13 cellular contexts compared by ENCODE assay signal in genomic region chr1:53992085-53992874, GRCh38. TPM values are rescaled to one million over a fixed set of nuclear protein-coding genes. Genes with fewer than 3 reads are reported as not detected.
A peak's percentile ranks its signal among the peaks of the same experiment; 100 is the strongest.
DNase-seq lines count a peak whose midpoint lies in the region; ATAC-seq, FAIRE-seq and TF ChIP-seq lines count a peak whose summit lies in the region.
"Had no signal": no experiment of that assay in that cellular context is flagged by ENCODE, and none has a peak within 500 bp of the region (broad histone marks: within the 10 kb centered on the region; RNA-seq: fewer than 3 reads in every experiment).

No MANE protein-coding gene starts in this region.

- H3K79me2 ChIP-seq in mammary epithelial cell (ENCODE audit: insufficient read depth, low read length) = no peaks in the 10 kb centered on the region
- no peaks in the 10 kb centered on the region for H3K79me2 ChIP-seq in HepG2 (ENCODE audit: insufficient read depth, low read length)

- TF ChIP-seq CTCF in BE2C (IDR thresholded peaks at IDR 0.05; ENCODE audit: low read depth, low read length) (peak; percentile 42), GM13977 (IDR thresholded peaks at IDR 0.05; ENCODE audit: extremely low read depth, insufficient read depth, missing control alignments) (peak; percentile 35), mammary epithelial cell (conservative IDR thresholded peaks at IDR 0.05 in 1 of 2, IDR thresholded peaks at IDR 0.05 in 1 of 2; ENCODE audit: extremely low read depth in 1 of 2, insufficient read depth in 1 of 2, low read depth in 1 of 2, low read length in 2 of 2) (peak; percentile 32 to 64), HepG2 (CRISPR knock-in tag; IDR thresholded peaks at IDR 0.05) (peak; percentile 93)

- CTCF ChIA-PET in mammary epithelial cell (lab: Charles Lee; ENCODE audit: low non-redundant PET) = interaction anchor here (0.6 to 0.9 kb wide), 2 partner anchors 40 to 90 kb away, joined by 4 to 7 read pairs; no protein-coding TSS in a partner anchor
- CTCF ChIA-PET in HepG2 (lab: Yijun Ruan, JAX; ENCODE audit: low intra/inter-chr PET ratio, low total read pairs) = interaction anchor here (1.6 to 1.8 kb wide), 2 partner anchors 78 to 89 kb away, joined by 6 to 12 read pairs; no protein-coding TSS in a partner anchor

- no TSS peak for BruUV-seq in mammary epithelial cell (replicated peaks; lab: Mats Ljungman, UMichigan)
- no TSS peak for BruUV-seq in HepG2 (replicated peaks; lab: Mats Ljungman, UMichigan)

- WGBS in mammary epithelial cell (ENCODE audit: low coverage, missing lambda C conversion rate) = 19% methylated on average over 2 of the region's 4 CpGs
- 37% methylated on average over 3 of the region's 4 CpGs for WGBS in HepG2 (ENCODE audit: low lambda C conversion rate)

- no peak overlapping the region for H3K9ac ChIP-seq in mammary epithelial cell (ENCODE audit: insufficient read depth, low read length)
- H3K9ac ChIP-seq in HepG2 (ENCODE audit: insufficient read depth, low read depth, low read length) = no peak overlapping the region

- H3K27ac ChIP-seq in mammary epithelial cell (ENCODE audit: insufficient read depth, low read depth, low read length) = no peak overlapping the region
- no peak overlapping the region for H3K27ac ChIP-seq in HepG2 (ENCODE audit: extremely low read length, insufficient read depth, low read length)

- peak; percentile 87 for TF ChIP-seq RAD21 in HepG2 (CRISPR knock-in tag; IDR thresholded peaks at IDR 0.05)

- H3K4me3 ChIP-seq in BE2C (ENCODE audit: low read depth, low read length) = no peak overlapping the region
- no peak overlapping the region for H3K4me3 ChIP-seq in mammary epithelial cell (replicated peaks in 1 of 3; ENCODE audit: insufficient read depth in 1 of 3, low read depth in 2 of 3, low read length in 3 of 3)
- H3K4me3 ChIP-seq in HepG2 (replicated peaks in 1 of 3; ENCODE audit: insufficient read depth in 1 of 3, low read depth in 2 of 3, low read length in 3 of 3) = no peak overlapping the region; a peak in 1 of 6 replicates

- peak; percentile 30 for FAIRE-seq in HepG2 (lab: Jason Lieb, UNC)

- intact Hi-C loops in mammary epithelial cell (cut with micrococcal nuclease) (loop anchor here (1.0 to 5.0 kb wide), 2 partner anchors 89 to 495 kb away; no protein-coding TSS in a partner anchor), HepG2 (cut with micrococcal nuclease; ENCODE audit: unreplicated experiment) (loop anchor here (1.0 to 5.0 kb wide), 3 partner anchors 35 to 89 kb away; partner anchors contain the start of genes TCEANC2 and TMEM59)

- in situ Hi-C loops in GM13977 (cut with MboI; ENCODE audit: low pct_unique_long_range_greater_than_20kb, low sequenced_read_pairs, unreplicated experiment) (no loop called here), mammary epithelial cell (cut with MboI; ENCODE audit: low sequenced_read_pairs in 2 of 2) (no loop called here), HepG2 (cut with HindIII; ENCODE audit: extremely low pct_ligation_motif_present, low pct_unique_long_range_greater_than_20kb) (no loop called here)

- POLR2A ChIA-PET in HepG2 (lab: Yijun Ruan, JAX) = interaction anchor here (1.1 to 1.6 kb wide), 9 partner anchors 10 to 415 kb away, joined by 3 to 12 read pairs (median 7); partner anchors contain the start of genes IFT25, LDLRAD1, TCEANC2 and TMEM59

- H3K9me3 ChIP-seq in BE2C = no peaks in the 10 kb centered on the region
- H3K9me3 ChIP-seq in mammary epithelial cell (replicated peaks; ENCODE audit: insufficient read depth, low read length) = no peaks in the 10 kb centered on the region
- no peaks in the 10 kb centered on the region for H3K9me3 ChIP-seq in HepG2 (ENCODE audit: low read length)

- ATAC-seq in HepG2 = peak; percentile 100
- no peak for ATAC-seq in HG02759 (IDR thresholded peaks at IDR 0.05; ENCODE audit: unreplicated experiment)
- ATAC-seq in HG02588 (IDR thresholded peaks at IDR 0.05; ENCODE audit: unreplicated experiment) = no peak
- ATAC-seq: effector memory CD8-positive, alpha-beta T cell had no signal

- H2AFZ ChIP-seq in mammary epithelial cell (ENCODE audit: low read depth, low read length) = no peak overlapping the region
- H2AFZ ChIP-seq in HepG2 (ENCODE audit: low read length) = no peak overlapping the region

- TF ChIP-seq EP300 in HepG2 (IDR thresholded peaks at IDR 0.05; ENCODE audit: low read depth in 2 of 2, low read length in 2 of 2) (no peak), HepG2 (CRISPR knock-in tag; IDR thresholded peaks at IDR 0.05; ENCODE audit: borderline replicate concordance) (no peak)

- no peaks in the 10 kb centered on the region for H3K36me3 ChIP-seq in BE2C
- no peaks in the 10 kb centered on the region for H3K36me3 ChIP-seq in mammary epithelial cell (ENCODE audit: insufficient read depth, low read length)
- H3K36me3 ChIP-seq in HepG2 (replicated peaks in 1 of 2; ENCODE audit: control insufficient read depth in 1 of 2, insufficient read depth in 2 of 2, low read length in 2 of 2) = no peaks in the 10 kb centered on the region

- H4K20me1 ChIP-seq in mammary epithelial cell (ENCODE audit: insufficient read depth, low read length) (no peaks in the 10 kb centered on the region), HepG2 (ENCODE audit: insufficient read depth, low read length) (no peaks in the 10 kb centered on the region)

- no peaks in the 10 kb centered on the region for H3K27me3 ChIP-seq in BE2C
- peaks cover 3% of the 10 kb centered on the region for H3K27me3 ChIP-seq in mammary epithelial cell (ENCODE audit: insufficient read depth, low read length)
- H3K27me3 ChIP-seq in HepG2 (ENCODE audit: control insufficient read depth in 1 of 2, insufficient read depth in 2 of 2, low read length in 2 of 2) = no peaks in the 10 kb centered on the region

- H3K4me1 ChIP-seq in BE2C (no peaks in the 10 kb centered on the region), mammary epithelial cell (ENCODE audit: insufficient read depth, low read length) (no peaks in the 10 kb centered on the region), HepG2 (ENCODE audit: insufficient read depth, low read length) (no peaks in the 10 kb centered on the region)

- no peak for DNase-seq in BE2C
- no peak for DNase-seq in GM13977 (ENCODE audit: low spot score)
- DNase-seq in mammary epithelial cell = no peak
- peak; percentile 75 for DNase-seq in HepG2 (ENCODE audit: low spot score)
- no peak for DNase-seq in NCI-H187 (lab: John Stamatoyannopoulos, UW)
- no peak for DNase-seq in D341Med (ENCODE audit: low spot score)
- DNase-seq: activated CD8-positive, alpha-beta memory T cell treated with anti-CD3 and anti-CD28 coated beads, Interleukin-2, amount 50 U/mL, for 4 hours; COR-L47; effector memory CD8-positive, alpha-beta T cell; NCI-H187 treated with DMSO at 0.1 percent for 48 hours; stimulated activated CD8-positive, alpha-beta memory T cell treated with anti-CD3 and anti-CD28 coated beads, Interleukin-4, amount 100 ng/mL, for 48 hours had no signal

- dilution Hi-C loops in mammary epithelial cell (cut with HindIII; ENCODE audit: low sequenced_read_pairs) = loop anchor here (5.0 kb wide), 1 partner anchor 50 kb away; no protein-coding TSS in a partner anchor

- TF ChIP-seq POLR2A in HepG2 (IDR thresholded peaks at IDR 0.05; ENCODE audit: insufficient read depth in 1 of 2, low read depth in 2 of 2, low read length in 2 of 2) = no peak

- H3K4me2 ChIP-seq in mammary epithelial cell (ENCODE audit: insufficient read depth, low read depth, low read length) (no peak overlapping the region), HepG2 (ENCODE audit: low read depth, low read length) (peak overlapping the region; percentile 52)

RNA-seq across cellular contexts. Expression of gene LDLRAD1, which starts 25.7 kb away (rescaled TPM):
- not detected for polyA plus RNA-seq in BE2C (2012; ENCODE audit: insufficient read depth, insufficient read length, low read depth)
- not detected for total RNA-seq in mammary epithelial cell
- polyA plus RNA-seq in mammary epithelial cell = not detected
- not detected for polyA minus RNA-seq in mammary epithelial cell
- total RNA-seq in HepG2 (2016; rRNA removed; fragmentation: Illumina TruSeq; extraction: Trizol) = 1.2 and 2.5 TPM in 2 replicates
- total RNA-seq in HepG2 (2016; cell fraction: cytosol; rRNA removed; fragmentation: Illumina TruSeq; extraction: Trizol; ENCODE audit: low read depth) = 0.71 and 0.79 TPM in 2 replicates
- 1.6 and 2.3 TPM in 2 replicates for total RNA-seq in HepG2 (2016; cell fraction: insoluble cytoplasmic fraction; rRNA removed; fragmentation: Illumina TruSeq; extraction: Trizol)
- 1.5 and 2.4 TPM in 2 replicates for total RNA-seq in HepG2 (2016; cell fraction: membrane; rRNA removed; fragmentation: Illumina TruSeq; extraction: Trizol)
- 0.94 and 2.2 TPM in 2 replicates for total RNA-seq in HepG2 (2016; cell fraction: nucleus; rRNA removed; fragmentation: Illumina TruSeq; extraction: Trizol)
- 13.5 and 14.0 TPM in 2 replicates for polyA plus RNA-seq in HepG2 (2011; rRNA removed)
- polyA plus RNA-seq in HepG2 (2011; cell fraction: cytosol; rRNA removed) = 9.6 and 10.4 TPM in 2 replicates
- polyA plus RNA-seq in HepG2 (2011; cell fraction: nucleus; rRNA removed) = 8.7 and 8.8 TPM in 2 replicates
- polyA plus RNA-seq in HepG2 (2012) = 2.3 and 3.2 TPM in 2 replicates
- polyA plus RNA-seq in HepG2 (2016; cell fraction: cytosol; fragmentation: Illumina TruSeq; extraction: Trizol; ENCODE audit: low read depth) = 0.84 and 1.0 TPM in 2 replicates
- 2.2 and 2.3 TPM in 2 replicates for polyA plus RNA-seq in HepG2 (2016; cell fraction: insoluble cytoplasmic fraction; fragmentation: Illumina TruSeq; extraction: Trizol; ENCODE audit: low read depth)
- polyA plus RNA-seq in HepG2 (2016; cell fraction: membrane; fragmentation: Illumina TruSeq; extraction: Trizol; ENCODE audit: low read depth) = 1.7 and 2.9 TPM in 2 replicates
- 4.1 and 4.2 TPM in 2 replicates for polyA plus RNA-seq in HepG2 (2016; cell fraction: nucleus; fragmentation: Illumina TruSeq; extraction: Trizol; ENCODE audit: insufficient read depth, low read depth)
- polyA minus RNA-seq in HepG2 (2011; rRNA and poly(A)+ RNA removed; ENCODE audit: low replicate concordance) = 9.7 TPM in 1 of 2 replicates, not detected in the other
- 2.0 and 2.6 TPM in 2 replicates for polyA minus RNA-seq in HepG2 (2011; cell fraction: cytosol; rRNA and poly(A)+ RNA removed)
- polyA minus RNA-seq in HepG2 (2011; cell fraction: nucleus; rRNA and poly(A)+ RNA removed) = 2.6 and 4.4 TPM in 2 replicates

RNA-seq across cellular contexts. Expression of gene LRRC42, which starts 46.1 kb away (rescaled TPM):
- 7.5 TPM for polyA plus RNA-seq in BE2C (2012; ENCODE audit: insufficient read depth, insufficient read length, low read depth)
- 10 to 100 TPM; 43.7 to 61.0 TPM for total RNA-seq in mammary epithelial cell
- 53.4 TPM for polyA plus RNA-seq in mammary epithelial cell
- 39.4 TPM for polyA minus RNA-seq in mammary epithelial cell
- total RNA-seq in HepG2 (2016; rRNA removed; fragmentation: Illumina TruSeq; extraction: Trizol) = 43.6 and 55.1 TPM in 2 replicates
- 14.7 and 15.5 TPM in 2 replicates for total RNA-seq in HepG2 (2016; cell fraction: cytosol; rRNA removed; fragmentation: Illumina TruSeq; extraction: Trizol; ENCODE audit: low read depth)
- 40.9 and 54.9 TPM in 2 replicates for total RNA-seq in HepG2 (2016; cell fraction: insoluble cytoplasmic fraction; rRNA removed; fragmentation: Illumina TruSeq; extraction: Trizol)
- 28.8 and 31.5 TPM in 2 replicates for total RNA-seq in HepG2 (2016; cell fraction: membrane; rRNA removed; fragmentation: Illumina TruSeq; extraction: Trizol)
- 19.6 and 22.9 TPM in 2 replicates for total RNA-seq in HepG2 (2016; cell fraction: nucleus; rRNA removed; fragmentation: Illumina TruSeq; extraction: Trizol)
- 27.2 and 30.6 TPM in 2 replicates for polyA plus RNA-seq in HepG2 (2011; rRNA removed)
- 23.7 and 24.0 TPM in 2 replicates for polyA plus RNA-seq in HepG2 (2011; cell fraction: cytosol; rRNA removed)
- polyA plus RNA-seq in HepG2 (2011; cell fraction: nucleus; rRNA removed) = 13.2 and 13.6 TPM in 2 replicates
- 30.5 and 31.4 TPM in 2 replicates for polyA plus RNA-seq in HepG2 (2012)
- polyA plus RNA-seq in HepG2 (2016; cell fraction: cytosol; fragmentation: Illumina TruSeq; extraction: Trizol; ENCODE audit: low read depth) = 14.5 and 16.9 TPM in 2 replicates
- 56.4 and 59.0 TPM in 2 replicates for polyA plus RNA-seq in HepG2 (2016; cell fraction: insoluble cytoplasmic fraction; fragmentation: Illumina TruSeq; extraction: Trizol; ENCODE audit: low read depth)
- 20.2 and 21.5 TPM in 2 replicates for polyA plus RNA-seq in HepG2 (2016; cell fraction: membrane; fragmentation: Illumina TruSeq; extraction: Trizol; ENCODE audit: low read depth)
- 33.1 and 36.6 TPM in 2 replicates for polyA plus RNA-seq in HepG2 (2016; cell fraction: nucleus; fragmentation: Illumina TruSeq; extraction: Trizol; ENCODE audit: insufficient read depth, low read depth)
- 18.6 and 20.1 TPM in 2 replicates for polyA minus RNA-seq in HepG2 (2011; rRNA and poly(A)+ RNA removed; ENCODE audit: low replicate concordance)
- 18.0 and 23.7 TPM in 2 replicates for polyA minus RNA-seq in HepG2 (2011; cell fraction: cytosol; rRNA and poly(A)+ RNA removed)
- 8.9 and 14.4 TPM in 2 replicates for polyA minus RNA-seq in HepG2 (2011; cell fraction: nucleus; rRNA and poly(A)+ RNA removed)

RNA-seq across cellular contexts. Expression of gene IFT25, which starts 46.8 kb away (rescaled TPM):
- polyA plus RNA-seq in BE2C (2012; ENCODE audit: insufficient read depth, insufficient read length, low read depth) = 0.65 TPM
- 10 to 100 TPM; 14.3 to 33.7 TPM for total RNA-seq in mammary epithelial cell
- 20.7 TPM for polyA plus RNA-seq in mammary epithelial cell
- polyA minus RNA-seq in mammary epithelial cell = 14.2 TPM
- total RNA-seq in HepG2 (2016; rRNA removed; fragmentation: Illumina TruSeq; extraction: Trizol) = 48.0 and 52.8 TPM in 2 replicates
- 24.1 and 25.2 TPM in 2 replicates for total RNA-seq in HepG2 (2016; cell fraction: cytosol; rRNA removed; fragmentation: Illumina TruSeq; extraction: Trizol; ENCODE audit: low read depth)
- 51.0 and 53.3 TPM in 2 replicates for total RNA-seq in HepG2 (2016; cell fraction: insoluble cytoplasmic fraction; rRNA removed; fragmentation: Illumina TruSeq; extraction: Trizol)
- total RNA-seq in HepG2 (2016; cell fraction: membrane; rRNA removed; fragmentation: Illumina TruSeq; extraction: Trizol) = 25.7 and 27.9 TPM in 2 replicates
- 33.4 and 40.9 TPM in 2 replicates for total RNA-seq in HepG2 (2016; cell fraction: nucleus; rRNA removed; fragmentation: Illumina TruSeq; extraction: Trizol)
- 12.7 and 19.7 TPM in 2 replicates for polyA plus RNA-seq in HepG2 (2011; rRNA removed)
- polyA plus RNA-seq in HepG2 (2011; cell fraction: cytosol; rRNA removed) = 6.7 and 7.6 TPM in 2 replicates
- 9.1 and 12.2 TPM in 2 replicates for polyA plus RNA-seq in HepG2 (2011; cell fraction: nucleus; rRNA removed)
- polyA plus RNA-seq in HepG2 (2012) = 14.1 and 30.4 TPM in 2 replicates
- polyA plus RNA-seq in HepG2 (2016; cell fraction: cytosol; fragmentation: Illumina TruSeq; extraction: Trizol; ENCODE audit: low read depth) = 34.6 and 42.0 TPM in 2 replicates
- 68.1 and 73.1 TPM in 2 replicates for polyA plus RNA-seq in HepG2 (2016; cell fraction: insoluble cytoplasmic fraction; fragmentation: Illumina TruSeq; extraction: Trizol; ENCODE audit: low read depth)
- 29.4 and 29.9 TPM in 2 replicates for polyA plus RNA-seq in HepG2 (2016; cell fraction: membrane; fragmentation: Illumina TruSeq; extraction: Trizol; ENCODE audit: low read depth)
- 50.9 and 56.0 TPM in 2 replicates for polyA plus RNA-seq in HepG2 (2016; cell fraction: nucleus; fragmentation: Illumina TruSeq; extraction: Trizol; ENCODE audit: insufficient read depth, low read depth)
- 0.70 and 3.3 TPM in 2 replicates for polyA minus RNA-seq in HepG2 (2011; rRNA and poly(A)+ RNA removed; ENCODE audit: low replicate concordance)
- polyA minus RNA-seq in HepG2 (2011; cell fraction: cytosol; rRNA and poly(A)+ RNA removed) = 3.1 and 3.6 TPM in 2 replicates
- 30.0 and 36.9 TPM in 2 replicates for polyA minus RNA-seq in HepG2 (2011; cell fraction: nucleus; rRNA and poly(A)+ RNA removed)

Comparison
In these comparisons a context has a peak if more than half of its experiments do, and no peak if none do; other contexts are left out.
1. CTCF ChIP-seq: peak in every context shown above with its lines; median percentile 93 in HepG2; 48 in mammary epithelial cell; 42 in BE2C; 35 in GM13977.